Comparison of ENCODE assay signal across 9 cellular contexts in the genomic region with DNA sequence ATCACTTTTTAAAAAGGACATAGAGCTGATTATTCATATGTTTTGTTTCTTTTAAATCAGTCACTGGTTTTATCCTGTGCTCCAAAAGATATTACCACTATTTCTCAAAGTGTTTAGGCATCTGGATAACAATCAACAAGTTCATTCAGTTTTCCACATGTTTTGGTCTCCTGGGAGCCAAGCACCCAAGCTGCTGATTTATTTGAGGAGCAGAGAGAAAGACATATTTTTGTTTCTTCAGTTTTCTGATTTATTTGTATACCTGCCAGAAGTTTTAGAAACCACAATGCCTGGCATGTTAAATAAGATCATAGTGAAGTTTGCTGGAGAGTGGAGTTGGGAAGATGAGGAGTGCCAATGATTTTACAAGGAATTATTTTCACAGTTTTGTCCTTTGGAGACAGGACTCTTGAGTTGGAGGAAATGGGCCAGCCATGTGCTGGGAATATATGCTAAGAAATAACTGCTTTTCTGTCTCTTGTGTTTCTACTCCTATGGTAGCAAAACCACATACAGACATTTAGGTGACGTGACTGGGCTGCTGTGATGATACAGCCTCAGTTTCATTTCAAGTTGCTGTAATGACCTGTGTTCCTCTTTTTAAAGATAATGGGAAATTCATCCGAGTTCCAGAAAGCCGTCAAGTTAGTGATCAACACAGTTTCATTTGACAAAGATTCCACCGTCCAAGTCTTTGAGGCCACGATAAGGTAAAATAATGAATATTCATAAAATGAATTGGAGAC. TPM values are rescaled to one million over a fixed set of nuclear protein-coding genes. Genes with fewer than 3 reads are reported as not detected.
DNase-seq lines count a peak whose midpoint lies in the region; ATAC-seq and TF ChIP-seq lines count a peak whose summit lies in the region.
"Had no signal": no experiment of that assay in that cellular context is flagged by ENCODE, and none has a peak within 500 bp of the region (broad histone marks: within the 10 kb centered on the region; RNA-seq: fewer than 3 reads in every experiment).

No MANE protein-coding gene starts in this region.

- peak overlapping the region; percentile 94 for H3K27ac Mint-ChIP-seq in activated T-helper 2 cell treated with anti-CD3 and anti-CD28 coated beads, Interferon-gamma antibody, Interleukin-2, Interleukin-4, amounts not matched to agents 10 μg/mL and 5 μg/mL and 100 μg/mL, durations not matched to agents 14 hours and 24 hours and 36 hours

- H3K4me3 ChIP-seq in A673 (ENCODE audit: low read depth, low read length, poor library complexity, severe bottlenecking) = no peak overlapping the region
- no peak overlapping the region for H3K4me3 ChIP-seq in heart left ventricle

- H3K27me3 ChIP-seq in A673 (replicated peaks; ENCODE audit: insufficient read depth, low read depth, low read length, poor library complexity) (no peaks in the 10 kb centered on the region), heart left ventricle (no peaks in the 10 kb centered on the region)

- peak overlapping the region; percentile 40 for H3K27ac ChIP-seq in A673 (ENCODE audit: low read depth, low read length, poor library complexity, severe bottlenecking)
- H3K27ac ChIP-seq in heart left ventricle = peak overlapping the region in 1 of 12 donors; percentile 81
- H3K27ac ChIP-seq: C4-2B had no signal

- H3K36me3 ChIP-seq in A673 (ENCODE audit: insufficient read depth, low read length, poor library complexity, severe bottlenecking) (peaks cover 45% of the 10 kb centered on the region), heart left ventricle (peaks cover 0 to 66% (median 47%) of the 10 kb centered on the region in 9 donors)

- WGBS in heart left ventricle, 4 donors = 70 to 85% (median 72%) methylated on average over 5 of the region's 5 CpGs

- CTCF ChIA-PET in A673 (lab: Charles Lee) = no interaction called here

- H3K27me3 Mint-ChIP-seq in activated T-helper 2 cell treated with anti-CD3 and anti-CD28 coated beads, Interferon-gamma antibody, Interleukin-2, Interleukin-4, amounts not matched to agents 10 μg/mL and 5 μg/mL and 100 μg/mL, durations not matched to agents 14 hours and 24 hours and 36 hours (ENCODE audit: low read depth) = no peaks in the 10 kb centered on the region

- no peak for TF ChIP-seq POLR2A in heart left ventricle (IDR thresholded peaks at IDR 0.05)

- H3K9me3 Mint-ChIP-seq in activated T-helper 2 cell treated with anti-CD3 and anti-CD28 coated beads, Interferon-gamma antibody, Interleukin-2, Interleukin-4, amounts not matched to agents 10 μg/mL and 5 μg/mL and 100 μg/mL, durations not matched to agents 14 hours and 24 hours and 36 hours = no peaks in the 10 kb centered on the region

- H3K4me3 Mint-ChIP-seq in activated T-helper 2 cell treated with anti-CD3 and anti-CD28 coated beads, Interferon-gamma antibody, Interleukin-2, Interleukin-4, amounts not matched to agents 10 μg/mL and 5 μg/mL and 100 μg/mL, durations not matched to agents 14 hours and 24 hours and 36 hours (ENCODE audit: low read depth) = peak overlapping the region; percentile 37

- ATAC-seq in GM19395 (IDR thresholded peaks at IDR 0.05; ENCODE audit: unreplicated experiment) (peak; percentile 37), HG03432 (IDR thresholded peaks at IDR 0.05; ENCODE audit: unreplicated experiment) (peak; percentile 41), heart left ventricle (no peak)

- TF ChIP-seq CTCF in A673 (conservative IDR thresholded peaks at IDR 0.05; ENCODE audit: low read depth, low read length) = no peak
- no peak for TF ChIP-seq CTCF in heart left ventricle (IDR thresholded peaks at IDR 0.05)

- POLR2A ChIA-PET in A673 (lab: Charles Lee; ENCODE audit: low non-redundant PET) = no interaction called here

- peaks cover 65% of the 10 kb centered on the region for H3K4me1 Mint-ChIP-seq in activated T-helper 2 cell treated with anti-CD3 and anti-CD28 coated beads, Interferon-gamma antibody, Interleukin-2, Interleukin-4, amounts not matched to agents 10 μg/mL and 5 μg/mL and 100 μg/mL, durations not matched to agents 14 hours and 24 hours and 36 hours (ENCODE audit: low read depth)

- H3K36me3 Mint-ChIP-seq in activated T-helper 2 cell treated with anti-CD3 and anti-CD28 coated beads, Interferon-gamma antibody, Interleukin-2, Interleukin-4, amounts not matched to agents 10 μg/mL and 5 μg/mL and 100 μg/mL, durations not matched to agents 14 hours and 24 hours and 36 hours (ENCODE audit: low read depth) = peaks cover 87% of the 10 kb centered on the region

- no TSS peak for BruUV-seq in A673 (replicated peaks; lab: Mats Ljungman, UMichigan)

- H3K9me3 ChIP-seq in A673 (ENCODE audit: low read depth, low read length, poor library complexity, severe bottlenecking) = no peaks in the 10 kb centered on the region
- H3K9me3 ChIP-seq in heart left ventricle = no peaks in the 10 kb centered on the region

- peaks cover 71% of the 10 kb centered on the region for H3K4me1 ChIP-seq in A673 (ENCODE audit: insufficient read depth, low read length, poor library complexity, severe bottlenecking)
- H3K4me1 ChIP-seq in heart left ventricle = peaks cover 0 to 61% (median 10%) of the 10 kb centered on the region in 12 donors

- intact Hi-C loops in A673 (cut with micrococcal nuclease; ENCODE audit: unreplicated experiment) (no loop called here), heart left ventricle (cut with DNase I) (no loop called here)
- intact Hi-C loops in activated T-helper 2 cell treated with anti-CD3 and anti-CD28 coated beads, Interferon-gamma antibody, Interleukin-2, Interleukin-4, amounts not matched to agents 10 μg/mL and 5 μg/mL and 100 μg/mL, durations not matched to agents 14 hours and 24 hours and 36 hours (cut with micrococcal nuclease) = loop anchor here (5.0 to 10.0 kb wide), 4 partner anchors 292 to 894 kb away; a partner anchor contains a TSS

- DNase-seq in A673 (ENCODE audit: low spot score) (no peak), NCI-H2107 (lab: John Stamatoyannopoulos, UW) (no peak), mesenteric fat pad (ENCODE audit: low spot score) (no peak), heart left ventricle (no peak), DMS79 (lab: John Stamatoyannopoulos, UW) (no peak)
- no peak for DNase-seq in activated T-helper 2 cell treated with anti-CD3 and anti-CD28 coated beads, Interferon-gamma antibody, Interleukin-2, Interleukin-4, amounts not matched to agents 10 μg/mL and 5 μg/mL and 100 μg/mL, durations not matched to agents 14 hours and 24 hours and 36 hours (ENCODE audit: low spot score)

RNA-seq across cellular contexts. Expression of a gene that starts 11.7 kb away (rescaled TPM):
- total RNA-seq in A673 (2021) (31.4 and 32.1 TPM in 2 replicates), mesenteric fat pad (47.8 TPM), heart left ventricle (10 to 100 TPM in 5 of 9 donors, 1 to 10 TPM in 4; 6.8 to 24.6 (median 10.9) TPM)
- 183 and 187 TPM in 2 replicates for total RNA-seq in activated T-helper 2 cell treated with anti-CD3 and anti-CD28 coated beads, Interferon-gamma antibody, Interleukin-2, Interleukin-4, amounts not matched to agents 10 μg/mL and 5 μg/mL and 100 μg/mL, durations not matched to agents 14 hours and 24 hours and 36 hours
- polyA plus RNA-seq in heart left ventricle = 1 to 10 TPM; 1.9 to 8.4 TPM

Comparison
In these comparisons a context has a peak if more than half of its experiments do, and no peak if none do; other contexts are left out.
1. ATAC-seq: peak in GM19395 (single experiment) and HG03432 (single experiment); none in heart left ventricle (0 of 4).